17 cellular contexts compared by ENCODE assay signal in the genomic region with DNA sequence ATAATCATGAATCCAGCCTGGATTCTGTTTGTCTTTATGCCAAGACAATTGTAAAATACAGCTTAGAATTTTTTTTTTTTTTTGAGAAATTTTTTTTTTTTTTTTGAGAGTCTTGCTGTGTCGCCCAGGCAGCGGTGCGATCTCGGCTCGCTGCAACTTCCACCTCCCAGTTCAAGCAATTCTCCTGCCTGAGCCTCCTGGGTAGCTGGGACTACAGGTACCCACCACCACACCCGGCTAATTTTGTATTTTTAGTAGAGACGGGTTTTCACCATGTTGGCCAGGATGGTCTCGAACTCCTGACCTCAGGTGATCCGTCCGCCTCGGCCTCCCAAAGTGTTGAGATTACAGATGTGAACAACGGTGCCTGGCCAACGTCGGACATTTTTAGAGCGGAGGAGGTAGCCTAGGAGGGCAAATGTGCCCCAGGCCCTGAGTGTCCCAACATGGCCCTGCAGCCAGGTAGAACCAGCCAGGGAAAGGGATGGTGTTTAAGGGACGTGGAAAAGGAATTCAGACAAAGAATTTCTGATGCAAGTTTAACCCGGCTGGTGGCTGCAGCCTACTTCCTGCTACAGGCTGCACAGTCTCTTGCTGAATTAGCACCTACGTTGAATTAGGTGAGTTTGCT.
A peak's percentile ranks its signal among the peaks of the same experiment; 100 is the strongest.
DNase-seq lines count a peak whose midpoint lies in the region; ATAC-seq, FAIRE-seq and TF ChIP-seq lines count a peak whose summit lies in the region.
"Had no signal": no experiment of that assay in that cellular context is flagged by ENCODE, and none has a peak within 500 bp of the region (broad histone marks: within the 10 kb centered on the region; RNA-seq: fewer than 3 reads in every experiment).

No MANE protein-coding gene starts in this region.

- peak overlapping the region in 1 of 2 donors; percentile 75 for H3K4me3 Mint-ChIP-seq in stimulated activated naive B cell treated with anti-CD40 and anti-IgM and Interleukin-4, amounts not matched to agents 10 μg/mL and 1 μg/mL and 100 μg/mL, for 72 hours
- H3K4me3 Mint-ChIP-seq: neural progenitor cell had no signal

- H3K9ac ChIP-seq in Loucy (ENCODE audit: low read depth, low read length, poor library complexity, severe bottlenecking) (peak overlapping the region; percentile 59), kidney (ENCODE audit: low read length in 2 of 2) (peak overlapping the region in 1 of 2 donors; percentile 66), GM23248 (no peak overlapping the region)
- H3K9ac ChIP-seq: neural progenitor cell had no signal

- H3K9me3 ChIP-seq in heart right ventricle (peaks cover 0 to 6% (median 0%) of the 10 kb centered on the region in 11 donors), Loucy (ENCODE audit: insufficient read depth, low read depth, low read length) (no peaks in the 10 kb centered on the region), kidney (ENCODE audit: control insufficient read depth in 1 of 2, low read length in 2 of 2) (no peaks in the 10 kb centered on the region), GM23248 (ENCODE audit: low read depth) (no peaks in the 10 kb centered on the region)
- H3K9me3 ChIP-seq: body of pancreas, vagina had no signal

- peak overlapping the region; percentile 92 for H3K27ac Mint-ChIP-seq in stimulated activated naive B cell treated with anti-CD40 and anti-IgM and Interleukin-4, amounts not matched to agents 10 μg/mL and 1 μg/mL and 100 μg/mL, for 72 hours
- H3K27ac Mint-ChIP-seq: activated T-cell treated with anti-CD3 and anti-CD28 coated beads, Interleukin-2, amount 50 U/mL, for 72 hours; neural progenitor cell had no signal

- FAIRE-seq in kidney (lab: Jason Lieb, UNC), result no peak

- no peak for ATAC-seq in Right ventricle myocardium inferior
- no peak for ATAC-seq in heart right ventricle
- no peak for ATAC-seq in stimulated activated naive B cell treated with anti-CD40 and anti-IgM and Interleukin-4, amounts not matched to agents 10 μg/mL and 1 μg/mL and 100 μg/mL, for 72 hours (replicated peaks)
- ATAC-seq in HG02610 (IDR thresholded peaks at IDR 0.05; ENCODE audit: unreplicated experiment), result no peak
- ATAC-seq: body of pancreas had no signal

- no peaks in the 10 kb centered on the region for H3K79me2 ChIP-seq in Loucy (ENCODE audit: insufficient read depth, low read length)
- H3K79me2 ChIP-seq in GM23248 (ENCODE audit: insufficient read depth), result no peaks in the 10 kb centered on the region

- H3K4me2 ChIP-seq in Loucy (ENCODE audit: low read depth, low read length, poor library complexity, severe bottlenecking) (peak overlapping the region; percentile 55), GM23248 (ENCODE audit: unreplicated experiment) (no peak overlapping the region)
- H3K4me2 ChIP-seq: neural progenitor cell had no signal

- H4K20me1 ChIP-seq in Loucy (ENCODE audit: insufficient read depth, low read length, poor library complexity, severe bottlenecking) (no peaks in the 10 kb centered on the region), GM23248 (ENCODE audit: insufficient read depth) (no peaks in the 10 kb centered on the region)

- no peaks in the 10 kb centered on the region for H3K36me3 ChIP-seq in heart right ventricle
- H3K36me3 ChIP-seq in Loucy (ENCODE audit: insufficient read depth, low read length), result no peaks in the 10 kb centered on the region
- no peaks in the 10 kb centered on the region for H3K36me3 ChIP-seq in kidney (ENCODE audit: control insufficient read depth in 1 of 2, insufficient read depth in 2 of 2, low read length in 2 of 2)
- H3K36me3 ChIP-seq in GM23248 (ENCODE audit: low read depth), result no peaks in the 10 kb centered on the region
- H3K36me3 ChIP-seq: neural progenitor cell, vagina had no signal

- no peak overlapping the region for H3K4me3 ChIP-seq in heart right ventricle
- no peak overlapping the region for H3K4me3 ChIP-seq in Loucy (ENCODE audit: low read length, poor library complexity, severe bottlenecking)
- H3K4me3 ChIP-seq in kidney (ENCODE audit: low read length in 2 of 2), result no peak overlapping the region
- H3K4me3 ChIP-seq in GM23248, result no peak overlapping the region
- H3K4me3 ChIP-seq: body of pancreas, neural progenitor cell, vagina had no signal

- H2AFZ ChIP-seq in Loucy (ENCODE audit: low read length) (peak overlapping the region; percentile 10; the same call in 1 of the 2 replicates), GM23248 (no peak overlapping the region)
- H2AFZ ChIP-seq: neural progenitor cell had no signal

- intact Hi-C loops in Right ventricle myocardium inferior (cut with DNase I), result loop anchor here (5.0 to 10.0 kb wide), 2 partner anchors 35 to 448 kb away; a partner anchor contains a TSS
- intact Hi-C loops in heart right ventricle (cut with DNase I), result loop anchor here in 8 of 10 donors (2.0 to 10.0 kb wide), 6 partner anchors 35 to 448 kb away; a partner anchor contains a TSS
- intact Hi-C loops in kidney (cut with DNase I), result loop anchor here (5.0 kb wide), 1 partner anchor 140 kb away; no protein-coding TSS in a partner anchor

- peaks cover 0 to 1% of the 10 kb centered on the region in 2 donors for H3K9me3 Mint-ChIP-seq in stimulated activated naive B cell treated with anti-CD40 and anti-IgM and Interleukin-4, amounts not matched to agents 10 μg/mL and 1 μg/mL and 100 μg/mL, for 72 hours
- H3K9me3 Mint-ChIP-seq: activated T-cell treated with anti-CD3 and anti-CD28 coated beads, Interleukin-2, amount 50 U/mL, for 72 hours; neural progenitor cell had no signal

- H3K4me1 Mint-ChIP-seq in stimulated activated naive B cell treated with anti-CD40 and anti-IgM and Interleukin-4, amounts not matched to agents 10 μg/mL and 1 μg/mL and 100 μg/mL, for 72 hours, result peaks cover 59 to 91% of the 10 kb centered on the region in 2 donors

- H3K4me1 ChIP-seq in heart right ventricle (peaks cover 0 to 57% (median 18%) of the 10 kb centered on the region in 9 donors), Loucy (ENCODE audit: insufficient read depth, low read length, poor library complexity, severe bottlenecking) (peaks cover 41% of the 10 kb centered on the region), kidney (ENCODE audit: control insufficient read depth in 1 of 2, insufficient read depth in 1 of 2, low read depth in 1 of 2, low read length in 2 of 2) (peaks cover 0 to 12% of the 10 kb centered on the region in 2 donors), GM23248 (ENCODE audit: insufficient read depth) (no peaks in the 10 kb centered on the region)
- H3K4me1 ChIP-seq: neural progenitor cell had no signal

- in situ Hi-C loops in GM23248 (cut with MboI), result loop anchor here (5.0 kb wide), 1 partner anchor 140 kb away; no protein-coding TSS in a partner anchor

- H3K27me3 Mint-ChIP-seq in stimulated activated naive B cell treated with anti-CD40 and anti-IgM and Interleukin-4, amounts not matched to agents 10 μg/mL and 1 μg/mL and 100 μg/mL, for 72 hours, result no peaks in the 10 kb centered on the region

- H3K27me3 ChIP-seq in heart right ventricle, result peaks cover 0 to 5% (median 0%) of the 10 kb centered on the region in 7 donors
- H3K27me3 ChIP-seq in Loucy (ENCODE audit: insufficient read depth, low read length, poor library complexity, severe bottlenecking), result no peaks in the 10 kb centered on the region
- no peaks in the 10 kb centered on the region for H3K27me3 ChIP-seq in GM23248 (replicated peaks; ENCODE audit: insufficient read depth)
- H3K27me3 ChIP-seq: body of pancreas, vagina had no signal

- peaks cover 6 to 17% of the 10 kb centered on the region in 2 donors for H3K36me3 Mint-ChIP-seq in stimulated activated naive B cell treated with anti-CD40 and anti-IgM and Interleukin-4, amounts not matched to agents 10 μg/mL and 1 μg/mL and 100 μg/mL, for 72 hours
- H3K36me3 Mint-ChIP-seq: neural progenitor cell had no signal

- H3F3A ChIP-seq in Loucy (ENCODE audit: low read depth) (no peaks in the 10 kb centered on the region), GM23248 (ENCODE audit: insufficient read depth) (no peaks in the 10 kb centered on the region)

- WGBS in heart right ventricle, 2 donors, result 75 to 82% methylated on average over 18 of the region's 18 CpGs
- 71 to 73% methylated on average over 18 of the region's 18 CpGs for WGBS in GM23248 (ENCODE audit: low coverage in 1 of 2, low lambda C conversion rate in 2 of 2, missing lambda C conversion rate in 2 of 2), 2 experiments

- no peak for TF ChIP-seq CTCF in heart right ventricle (IDR thresholded peaks at IDR 0.05)
- TF ChIP-seq CTCF in Loucy (conservative IDR thresholded peaks at IDR 0.05; ENCODE audit: low read length), result no peak
- no peak for TF ChIP-seq CTCF in kidney (IDR thresholded peaks at IDR 0.05; ENCODE audit: borderline replicate concordance, extremely low read depth, insufficient read depth)

- DNase-seq in Right ventricle myocardium inferior (ENCODE audit: missing footprints), result peak; percentile 45
- DNase-seq in heart right ventricle, result no peak
- peak; percentile 77 for DNase-seq in kidney
- no peak for DNase-seq in stimulated activated naive B cell treated with anti-CD40 and anti-IgM and Interleukin-4, amounts not matched to agents 10 μg/mL and 1 μg/mL and 100 μg/mL, for 72 hours
- DNase-seq in NCI-H1048 (lab: John Stamatoyannopoulos, UW), result no peak
- no peak for DNase-seq in GM23248
- DNase-seq: activated T-cell treated with anti-CD3 and anti-CD28 coated beads, Interleukin-2, amount 50 U/mL, for 72 hours; H9; Karpas-422; NCI-H2171 treated with DMSO at 0.1 percent for 48 hours; SHP77 treated with DMSO at 0.1 percent for 48 hours had no signal

- no peaks in the 10 kb centered on the region for H3K9me2 ChIP-seq in Loucy (replicated peaks; ENCODE audit: low read depth, low read length)
- no peaks in the 10 kb centered on the region for H3K9me2 ChIP-seq in GM23248 (ENCODE audit: insufficient read depth)

- H3K27ac ChIP-seq in heart right ventricle (peak overlapping the region in 1 of 10 donors; percentile 40), kidney (ENCODE audit: low read depth in 2 of 2, low read length in 2 of 2) (peak overlapping the region; percentile 53 to 77), GM23248 (no peak overlapping the region)
- H3K27ac ChIP-seq: body of pancreas, C4-2B, neural progenitor cell, vagina had no signal

Comparison
In these comparisons a context has a peak if more than half of its experiments do, and no peak if none do; other contexts are left out.
1. DNase-seq: peak in Right ventricle myocardium inferior (single experiment) and kidney (single experiment); none in heart right ventricle (0 of 2), stimulated activated naive B cell treated with anti-CD40 and anti-IgM and Interleukin-4, amounts not matched to agents 10 μg/mL and 1 μg/mL and 100 μg/mL, for 72 hours (single experiment), NCI-H1048 (single experiment) and GM23248 (single experiment).